In the genomic region with DNA sequence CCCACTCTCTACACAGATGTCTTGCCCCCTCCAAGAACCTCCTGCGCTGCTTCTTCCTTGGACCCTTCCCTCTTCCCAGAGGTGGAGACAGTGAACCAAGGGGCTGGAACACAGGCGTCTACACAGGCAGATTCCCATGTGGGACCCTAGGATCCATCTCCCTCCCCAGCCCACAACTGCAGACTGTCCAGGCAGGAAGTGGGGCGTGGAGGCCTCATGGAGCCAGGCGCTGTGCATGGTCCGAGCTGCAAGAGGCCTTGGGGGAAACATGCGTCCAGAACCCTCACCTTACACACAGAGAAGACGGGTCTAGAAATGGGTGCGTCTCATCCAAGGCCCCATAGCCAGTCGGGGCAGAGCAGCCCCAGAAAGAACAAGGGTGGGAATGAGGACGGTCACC, we compare ENCODE assay signal across 19 cellular contexts.
DNase-seq lines count a peak whose midpoint lies in the region; FAIRE-seq and TF ChIP-seq lines count a peak whose summit lies in the region.
"Had no signal": no experiment of that assay in that cellular context is flagged by ENCODE, and none has a peak within 500 bp of the region (broad histone marks: within the 10 kb centered on the region; RNA-seq: fewer than 3 reads in every experiment).

No MANE protein-coding gene starts in this region.

- H3K36me3 ChIP-seq in SK-N-SH (replicated peaks in 1 of 2; ENCODE audit: control insufficient read depth in 1 of 2, insufficient read depth in 2 of 2, low read length in 1 of 2): no peaks in the 10 kb centered on the region
- no peaks in the 10 kb centered on the region for H3K36me3 ChIP-seq in esophagus squamous epithelium
- H3K36me3 ChIP-seq: thyroid gland had no signal

- peak overlapping the region; percentile 96 to 99 for H3K27ac ChIP-seq in SK-N-SH (ENCODE audit: low read depth in 2 of 2, low read length in 1 of 2)
- peak overlapping the region in 3 of 4 donors; percentile 15 to 19 (median 16) for H3K27ac ChIP-seq in esophagus squamous epithelium
- H3K27ac ChIP-seq: thyroid gland had no signal

- peaks cover 87% of the 10 kb centered on the region for H3K79me2 ChIP-seq in SK-N-SH (ENCODE audit: insufficient read depth)

- no peaks in the 10 kb centered on the region for H3K27me3 Mint-ChIP-seq in progenitor cell of endocrine pancreas

- peak overlapping the region; percentile 77; the same call in 1 of the 2 replicates for H3K9ac ChIP-seq in SK-N-SH

- DNase-seq in H54 (ENCODE audit: insufficient read length, low spot score) (peak; percentile 75), SK-N-SH (no peak), esophagus squamous epithelium (lab: John Stamatoyannopoulos, UW) (no peak), progenitor cell of endocrine pancreas (ENCODE audit: low spot score, unreplicated experiment) (no peak), NCI-H226 (no peak), SKM-1 (lab: John Stamatoyannopoulos, UW; ENCODE audit: unreplicated experiment) (no peak), cerebellar nuclear complex (lab: John Stamatoyannopoulos, UW) (no peak), GM12891 (ENCODE audit: insufficient read length, low spot score) (no peak)
- DNase-seq: activated CD8-positive, alpha-beta T cell treated with anti-CD3 and anti-CD28 coated beads, Interleukin-2, amount 10 ng/mL, durations not matched to agents 7 days and 5 days; activated T-cell treated with anti-CD3 and anti-CD28 coated beads, Interleukin-2, amount 50 U/mL, for 72 hours; cortex of kidney; KBM-7; mucosa of descending colon; right cardiac atrium; stimulated activated naive CD4-positive, alpha-beta T cell treated with Interleukin-2 at 50 U/mL for 16 hours; T-helper 2 cell; thyroid gland had no signal

- H4K20me1 ChIP-seq in SK-N-SH (ENCODE audit: insufficient read depth): peaks cover 5% of the 10 kb centered on the region; the same call in 1 of the 2 replicates

- peak overlapping the region; percentile 52 for H3K27ac Mint-ChIP-seq in progenitor cell of endocrine pancreas
- H3K27ac Mint-ChIP-seq: activated CD8-positive, alpha-beta T cell treated with anti-CD3 and anti-CD28 coated beads, Interleukin-2, amount 10 ng/mL, durations not matched to agents 7 days and 5 days; activated naive CD4-positive, alpha-beta T cell treated with anti-CD3 and anti-CD28 coated beads, Interleukin-2, amount 50 U/mL, for 24 hours; activated T-cell treated with anti-CD3 and anti-CD28 coated beads, Interleukin-2, amount 50 U/mL, for 72 hours had no signal

- H3K4me1 ChIP-seq in SK-N-SH (ENCODE audit: control insufficient read depth in 1 of 2, insufficient read depth in 2 of 2, low read depth in 1 of 2, low read length in 1 of 2) (peaks cover 25 to 96% of the 10 kb centered on the region in 2 experiments), esophagus squamous epithelium (peaks cover 11 to 48% (median 32%) of the 10 kb centered on the region in 3 donors)
- H3K4me1 ChIP-seq: thyroid gland had no signal

- no peaks in the 10 kb centered on the region for H3K9me3 Mint-ChIP-seq in progenitor cell of endocrine pancreas (ENCODE audit: low read depth)
- H3K9me3 Mint-ChIP-seq: activated naive CD4-positive, alpha-beta T cell treated with anti-CD3 and anti-CD28 coated beads, Interleukin-2, amount 50 U/mL, for 24 hours; activated T-cell treated with anti-CD3 and anti-CD28 coated beads, Interleukin-2, amount 50 U/mL, for 72 hours had no signal

- POLR2A ChIA-PET in SK-N-SH (lab: Yijun Ruan, JAX): interaction anchor here (0.6 to 1.2 kb wide), 5 partner anchors 39 to 129 kb away, joined by 3 to 5 read pairs (median 3); no protein-coding TSS in a partner anchor

- intact Hi-C loops in esophagus squamous epithelium (cut with DNase I): no loop called here

- H2AFZ ChIP-seq in SK-N-SH (ENCODE audit: low read depth): no peak overlapping the region

- no peaks in the 10 kb centered on the region for H3K36me3 Mint-ChIP-seq in progenitor cell of endocrine pancreas (ENCODE audit: insufficient read depth)

- 87% methylated on average over 9 of the region's 10 CpGs for WGBS in SK-N-SH (ENCODE audit: low lambda C conversion rate)
- 69 to 77% methylated on average over 6 to 7 of the region's 10 CpGs for WGBS in esophagus squamous epithelium, 2 donors

- FAIRE-seq in H54 (lab: Jason Lieb, UNC) (no peak), GM12891 (lab: Jason Lieb, UNC) (no peak)
- FAIRE-seq: endothelial cell of umbilical vein had no signal

- CTCF ChIA-PET in SK-N-SH (lab: Yijun Ruan, JAX): interaction anchor here (0.9 to 4.8 kb wide), 6 partner anchors 15 to 120 kb away, joined by 3 to 42 read pairs (median 12); a partner anchor contains a TSS

- H3K27me3 ChIP-seq in SK-N-SH (ENCODE audit: insufficient read depth) (no peaks in the 10 kb centered on the region), esophagus squamous epithelium (peaks cover 0 to 39% (median 0%) of the 10 kb centered on the region in 4 donors)
- H3K27me3 ChIP-seq: thyroid gland had no signal

- TF ChIP-seq CTCF in SK-N-SH (IDR thresholded peaks at IDR 0.05) (no peak), esophagus squamous epithelium (IDR thresholded peaks at IDR 0.05) (no peak), progenitor cell of endocrine pancreas (IDR thresholded peaks at IDR 0.05; ENCODE audit: unreplicated experiment) (no peak)

- H3F3A ChIP-seq in SK-N-SH (replicated peaks; ENCODE audit: insufficient read depth): peaks cover 30% of the 10 kb centered on the region

- H3K4me1 Mint-ChIP-seq in progenitor cell of endocrine pancreas (ENCODE audit: low read depth): peaks cover 28% of the 10 kb centered on the region

- TF ChIP-seq EP300 in SK-N-SH (IDR thresholded peaks at IDR 0.05; ENCODE audit: borderline replicate concordance in 1 of 2, low read depth in 1 of 2, low read length in 1 of 2): no peak

- H3K9me3 ChIP-seq in SK-N-SH (no peaks in the 10 kb centered on the region), esophagus squamous epithelium (no peaks in the 10 kb centered on the region)
- H3K9me3 ChIP-seq: mucosa of descending colon, thyroid gland had no signal

- TF ChIP-seq RAD21 in SK-N-SH (IDR thresholded peaks at IDR 0.05; ENCODE audit: low read length): no peak

- H3K4me3 Mint-ChIP-seq in progenitor cell of endocrine pancreas (ENCODE audit: low read depth): no peak overlapping the region
- H3K4me3 Mint-ChIP-seq: activated CD8-positive, alpha-beta T cell treated with anti-CD3 and anti-CD28 coated beads, Interleukin-2, amount 10 ng/mL, durations not matched to agents 7 days and 5 days; activated naive CD4-positive, alpha-beta T cell treated with anti-CD3 and anti-CD28 coated beads, Interleukin-2, amount 50 U/mL, for 24 hours; activated T-cell treated with anti-CD3 and anti-CD28 coated beads, Interleukin-2, amount 50 U/mL, for 72 hours had no signal

- no peak overlapping the region for H3K4me3 ChIP-seq in SK-N-SH (ENCODE audit: low read depth in 2 of 2, low read length in 1 of 2)
- H3K4me3 ChIP-seq in esophagus squamous epithelium: no peak overlapping the region
- H3K4me3 ChIP-seq: mucosa of descending colon, thyroid gland had no signal

- peak overlapping the region; percentile 69; the same call in 1 of the 2 replicates for H3K4me2 ChIP-seq in SK-N-SH

- TF ChIP-seq POLR2A in H54 (IDR thresholded peaks at IDR 0.05; ENCODE audit: low read depth, low read length): no peak
- no peak for TF ChIP-seq POLR2A in esophagus squamous epithelium (IDR thresholded peaks at IDR 0.05)
- TF ChIP-seq POLR2A in GM12891 (IDR thresholded peaks at IDR 0.05; ENCODE audit: low read depth, low read length): no peak

- no peaks in the 10 kb centered on the region for H3K9me2 ChIP-seq in SK-N-SH

TF ChIP-seq in SK-N-SH, 30 proteins besides CTCF, POLR2A, EP300 and RAD21 (continues in another document):
- TF ChIP-seq, protein P1, sequence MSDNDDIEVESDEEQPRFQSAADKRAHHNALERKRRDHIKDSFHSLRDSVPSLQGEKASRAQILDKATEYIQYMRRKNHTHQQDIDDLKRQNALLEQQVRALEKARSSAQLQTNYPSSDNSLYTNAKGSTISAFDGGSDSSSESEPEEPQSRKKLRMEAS (IDR thresholded peaks at IDR 0.05; ENCODE audit: low read depth): no peak
- TF ChIP-seq FOXM1 (IDR thresholded peaks at IDR 0.05; ENCODE audit: low read depth) (no peak), RFX5 (IDR thresholded peaks at IDR 0.05; ENCODE audit: low read length) (no peak), TEAD4 (IDR thresholded peaks at IDR 0.05; ENCODE audit: borderline replicate concordance, insufficient read depth) (no peak), NFIC (IDR thresholded peaks at IDR 0.05; ENCODE audit: borderline replicate concordance) (no peak), ELF1 (IDR thresholded peaks at IDR 0.05) (no peak), POLR2AphosphoS5 (IDR thresholded peaks at IDR 0.05; ENCODE audit: low read depth, low read length) (no peak)
- TF ChIP-seq, protein P2, sequence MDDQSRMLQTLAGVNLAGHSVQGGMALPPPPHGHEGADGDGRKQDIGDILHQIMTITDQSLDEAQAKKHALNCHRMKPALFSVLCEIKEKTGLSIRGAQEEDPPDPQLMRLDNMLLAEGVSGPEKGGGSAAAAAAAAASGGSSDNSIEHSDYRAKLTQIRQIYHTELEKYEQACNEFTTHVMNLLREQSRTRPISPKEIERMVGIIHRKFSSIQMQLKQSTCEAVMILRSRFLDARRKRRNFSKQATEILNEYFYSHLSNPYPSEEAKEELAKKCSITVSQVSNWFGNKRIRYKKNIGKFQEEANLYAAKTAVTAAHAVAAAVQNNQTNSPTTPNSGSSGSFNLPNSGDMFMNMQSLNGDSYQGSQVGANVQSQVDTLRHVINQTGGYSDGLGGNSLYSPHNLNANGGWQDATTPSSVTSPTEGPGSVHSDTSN (IDR thresholded peaks at IDR 0.05): no peak

TF ChIP-seq in GM12891, 5 proteins besides CTCF, POLR2A, EP300 and RAD21:
- no peak for TF ChIP-seq POU2F2 (IDR thresholded peaks at IDR 0.05; ENCODE audit: low read depth, low read length)
- no peak for TF ChIP-seq POLR2AphosphoS5 (IDR thresholded peaks at IDR 0.05; ENCODE audit: low read depth, low read length)
- TF ChIP-seq PAX5 (IDR thresholded peaks at IDR 0.05; ENCODE audit: insufficient read depth, low read length, severe bottlenecking): no peak
- TF ChIP-seq TAF1 (IDR thresholded peaks at IDR 0.05; ENCODE audit: low read depth, low read length): no peak
- no peak for TF ChIP-seq SPI1 (IDR thresholded peaks at IDR 0.05; ENCODE audit: low read depth, low read length)
